ENCODE assay signal across 7 cellular contexts in genomic region chr11:100749887-100750565, GRCh38.
DNase-seq lines count a peak whose midpoint lies in the region; ATAC-seq, FAIRE-seq and TF ChIP-seq lines count a peak whose summit lies in the region.
"Not testable (repeated sequence)": the region's sequence is repeated elsewhere in the genome, so short reads cannot be mapped to it uniquely, and the experiment has no call there.

No MANE protein-coding gene starts in this region.

- H4K8ac ChIP-seq in H9 (replicated peaks; ENCODE audit: insufficient read length, low read depth, low read length): not testable (repeated sequence)

- not testable (repeated sequence) for H2AFZ ChIP-seq in H9 (ENCODE audit: low read length); PC-3 (ENCODE audit: low read length)

- not testable (repeated sequence) for H3K27me3 ChIP-seq in H9 (ENCODE audit: insufficient read depth, low read length); PC-3 (ENCODE audit: low read length); foreskin keratinocyte

- H3K27ac Mint-ChIP-seq in H9 (peak overlapping the region in 2 of 3 experiments; percentile 66 to 97; a peak in 4 of 7 replicates), MCF 10A (ENCODE audit: low read depth, unreplicated experiment) (peak overlapping the region; percentile 44)

- not testable (repeated sequence) for H2BK12ac ChIP-seq in H9 (ENCODE audit: insufficient read length, low read depth, low read length)

- H3K9me2 ChIP-seq in PC-3 (replicated peaks; ENCODE audit: low read length): not testable (repeated sequence)

- not testable (repeated sequence) for H4K91ac ChIP-seq in H9 (ENCODE audit: insufficient read length, low read depth, low read length)

- not testable (repeated sequence) for H3K4me1 ChIP-seq in H9 (ENCODE audit: insufficient read depth, low read length); foreskin keratinocyte
- peaks cover 12% of the 10 kb centered on the region for H3K4me1 ChIP-seq in PC-3 (ENCODE audit: insufficient read depth, low read length)

- not testable (repeated sequence) for H2BK5ac ChIP-seq in H9 (ENCODE audit: insufficient read length, low read length)

- not testable (repeated sequence) for H3K9ac ChIP-seq in H9 (ENCODE audit: extremely low read depth, insufficient read length, low read length); PC-3 (ENCODE audit: low read length)

- in situ Hi-C loops in Caki2 (cut with HindIII; ENCODE audit: low pct_unique_long_range_greater_than_20kb, low sequenced_read_pairs): not testable (repeated sequence)

- H2BK20ac ChIP-seq in H9 (ENCODE audit: low read depth, low read length, poor library complexity, severe bottlenecking): not testable (repeated sequence)

- H3K4me2 ChIP-seq in H9 (ENCODE audit: insufficient read depth, insufficient read length, low read length); PC-3 (ENCODE audit: low read length): not testable (repeated sequence)

- H3K9me3 Mint-ChIP-seq in H9: peaks cover 13 to 15% of the 10 kb centered on the region in 2 experiments
- H3K9me3 Mint-ChIP-seq in MCF 10A (ENCODE audit: unreplicated experiment): not testable (repeated sequence)

- H3K27ac ChIP-seq in H9 (ENCODE audit: insufficient read length, low read depth, low read length); foreskin keratinocyte: not testable (repeated sequence)
- H3K27ac ChIP-seq in PC-3 (ENCODE audit: low read length): peak overlapping the region; percentile 51

- not testable (repeated sequence) for H3K18ac ChIP-seq in H9 (ENCODE audit: insufficient read length, low read depth, low read length)

- CTCF ChIA-PET in PC-3 (lab: Charles Lee) (interaction anchor here (0.6 kb wide), 1 partner anchor 27 kb away, joined by 4 read pairs; no protein-coding TSS in a partner anchor), MCF 10A (lab: Yijun Ruan, JAX) (interaction anchor here (0.7 kb wide), 2 partner anchors 24 to 899 kb away, joined by 3 read pairs; no protein-coding TSS in a partner anchor)

- H3K36me3 ChIP-seq in PC-3 (ENCODE audit: low read depth, low read length): not testable (repeated sequence)

- BruUV-seq in PC-3 (replicated peaks; lab: Mats Ljungman, UMichigan); MCF 10A (replicated peaks; lab: Mats Ljungman, UMichigan): not testable (repeated sequence)

- ATAC-seq in PC-3: not testable (repeated sequence)
- peak; percentile 78 for ATAC-seq in foreskin keratinocyte

- not testable (repeated sequence) for H4K20me1 ChIP-seq in H9 (ENCODE audit: control insufficient read depth, insufficient read depth, insufficient read length); PC-3 (ENCODE audit: low read length)

- H3K4me1 Mint-ChIP-seq in H9 (peaks cover 79 to 82% of the 10 kb centered on the region in 2 experiments), MCF 10A (ENCODE audit: insufficient read depth, unreplicated experiment) (peaks cover 20% of the 10 kb centered on the region)

- not testable (repeated sequence) for H3K79me1 ChIP-seq in H9 (ENCODE audit: insufficient read depth, low read depth, low read length, poor library complexity, severe bottlenecking)

- intact Hi-C loops in PC-3 (cut with micrococcal nuclease); MCF 10A (cut with micrococcal nuclease): not testable (repeated sequence)

- H3T11ph ChIP-seq in H9 (ENCODE audit: low read length): not testable (repeated sequence)

- H3K27me3 Mint-ChIP-seq in H9 (ENCODE audit: low read depth); MCF 10A (ENCODE audit: insufficient read depth, unreplicated experiment): not testable (repeated sequence)

- TF ChIP-seq CTCF in H9 (conservative IDR thresholded peaks at IDR 0.05) (peak; percentile 61; the same call in 2 of the 3 replicates), PC-3 (conservative IDR thresholded peaks at IDR 0.05; ENCODE audit: low read depth, low read length) (0 out of 2 replicates have a peak, but pooled peaks have one; percentile 22)
- not testable (repeated sequence) for TF ChIP-seq CTCF in MCF 10A (IDR thresholded peaks at IDR 0.05; ENCODE audit: unreplicated experiment); foreskin keratinocyte (conservative IDR thresholded peaks at IDR 0.05)

- H3K23ac ChIP-seq in H9 (ENCODE audit: insufficient read length, low read depth, low read length): not testable (repeated sequence)

- H3K56ac ChIP-seq in H9 (ENCODE audit: insufficient read length, low read depth, low read length): not testable (repeated sequence)

- H3K4me3 ChIP-seq in PC-3 (ENCODE audit: low read length): not testable (repeated sequence)

- not testable (repeated sequence) for H2AK5ac ChIP-seq in H9 (ENCODE audit: insufficient read length, low read length)

- H3K4me3 Mint-ChIP-seq in H9; MCF 10A (ENCODE audit: unreplicated experiment): not testable (repeated sequence)

- DNase-seq in Caki2 (ENCODE audit: low read depth) (peak; percentile 75), HT1080 (ENCODE audit: low read depth) (peak; percentile 100), PC-3 (peak; percentile 44), MCF 10A (ENCODE audit: unreplicated experiment) (peak; percentile 60), urothelium cell line (ENCODE audit: low spot score) (peak; percentile 39)
- DNase-seq in H9, foreskin keratinocyte: not testable (repeated sequence)

- not testable (repeated sequence) for H4K5ac ChIP-seq in H9 (ENCODE audit: insufficient read length, low read depth, low read length)

- H3K36me3 Mint-ChIP-seq in H9 (ENCODE audit: insufficient read depth in 1 of 3, low read depth in 3 of 3): peaks cover 22 to 24% (median 23%) of the 10 kb centered on the region in 3 experiments
- H3K36me3 Mint-ChIP-seq in MCF 10A (ENCODE audit: insufficient read depth, unreplicated experiment): not testable (repeated sequence)

- H3K79me2 ChIP-seq in H9 (ENCODE audit: insufficient read depth, low read length); PC-3 (ENCODE audit: low read length): not testable (repeated sequence)

- H3K9me3 ChIP-seq in H9 (ENCODE audit: control insufficient read depth, low read depth, low read length): peaks cover 10% of the 10 kb centered on the region
- not testable (repeated sequence) for H3K9me3 ChIP-seq in PC-3 (ENCODE audit: low read length)

- WGBS in H9 (ENCODE audit: extremely low coverage, insufficient read length, low lambda C conversion rate): no CpG with 5 or more reads among the region's 10 CpGs

- FAIRE-seq in urothelium cell line (lab: Jason Lieb, UNC): not testable (repeated sequence)

- not testable (repeated sequence) for H3K23me2 ChIP-seq in H9 (ENCODE audit: insufficient read length, low read depth, low read length, poor library complexity, severe bottlenecking)

- not testable (repeated sequence) for H3K4ac ChIP-seq in H9 (ENCODE audit: low read depth, low read length)

- not testable (repeated sequence) for H2BK120ac ChIP-seq in H9 (ENCODE audit: low read depth, low read length, poor library complexity, severe bottlenecking)

- POLR2A ChIA-PET in PC-3 (lab: Charles Lee; ENCODE audit: unreplicated experiment); MCF 10A (lab: Yijun Ruan, JAX): not testable (repeated sequence)

- not testable (repeated sequence) for H3K14ac ChIP-seq in H9 (ENCODE audit: insufficient read depth, low read length)

- not testable (repeated sequence) for H2BK15ac ChIP-seq in H9 (ENCODE audit: low read depth, low read length)

- not testable (repeated sequence) for H3F3A ChIP-seq in PC-3 (ENCODE audit: low read length, unreplicated experiment)
